31 cellular contexts compared by ENCODE assay signal in the genomic region with DNA sequence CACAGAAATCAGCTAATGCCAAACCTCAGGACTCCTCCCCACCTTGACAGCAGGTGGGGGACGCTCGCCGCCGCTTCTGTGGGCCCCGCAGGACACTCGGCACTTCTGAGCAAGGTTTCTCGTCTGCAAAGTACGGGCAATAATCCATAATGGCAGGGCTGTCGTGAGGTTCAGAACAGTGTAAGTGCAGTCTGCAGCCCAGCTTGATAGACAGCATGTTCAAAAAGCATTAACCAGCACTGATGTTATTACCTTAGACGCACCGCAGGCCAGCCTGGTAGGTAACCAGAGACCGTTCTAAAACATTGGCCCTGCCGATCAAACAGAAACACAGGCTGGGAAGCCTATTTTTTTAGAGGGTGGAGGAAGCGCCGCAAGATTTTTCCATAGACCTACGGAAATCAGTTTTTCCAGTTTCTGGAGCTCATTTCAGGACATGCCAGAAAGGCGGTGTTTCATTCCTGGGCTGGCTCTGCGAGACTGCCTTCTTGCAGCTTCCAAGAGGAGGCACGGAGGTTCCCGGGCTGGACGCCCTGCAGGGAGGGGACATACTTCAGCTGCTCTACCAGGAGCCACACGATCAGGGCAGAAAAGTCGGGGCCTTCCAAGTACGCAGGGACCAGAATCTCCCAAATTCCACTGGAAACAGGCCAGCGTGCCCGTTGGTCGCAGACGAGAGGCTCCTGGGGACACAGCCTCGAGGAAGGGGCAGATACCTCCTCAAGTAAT.
DNase-seq lines count a peak whose midpoint lies in the region; ATAC-seq and TF ChIP-seq lines count a peak whose summit lies in the region.
"Had no signal": no experiment of that assay in that cellular context is flagged by ENCODE, and none has a peak within 500 bp of the region (broad histone marks: within the 10 kb centered on the region; RNA-seq: fewer than 3 reads in every experiment).

No MANE protein-coding gene starts in this region.

- peaks cover 0 to under 1% (median 0%) of the 10 kb centered on the region in 8 donors for H3K9me3 ChIP-seq in spleen
- H3K9me3 ChIP-seq: MG63, neutrophil had no signal

- no peaks in the 10 kb centered on the region for H3K36me3 ChIP-seq in spleen
- H3K36me3 ChIP-seq: cardiac muscle cell, MG63, neutrophil had no signal

- DNase-seq in activated CD4-positive, CD25-positive, alpha-beta regulatory T cell treated with anti-CD3 and anti-CD28 coated beads, Interleukin-2, amount 50 U/mL, for 72 hours = peak; percentile 17
- DNase-seq in dermis blood vessel endothelial cell (peak; percentile 23), islet precursor cell (peak; percentile 49), spleen (peak; percentile 73), anterior cingulate cortex (lab: John Stamatoyannopoulos, UW) (no peak)
- DNase-seq: activated CD4-positive, alpha-beta T cell treated with anti-CD3 and anti-CD28 coated beads, Interleukin-2, amount 50 U/mL, for 4 hours; activated CD4-positive, CD25-positive, alpha-beta regulatory T cell; activated CD8-positive, alpha-beta memory T cell treated with anti-CD3 and anti-CD28 coated beads, Interleukin-2, amount 10 ng/mL, durations not matched to agents 7 days and 5 days; activated gamma-delta T cell; activated T-cell treated with anti-CD3 and anti-CD28 coated beads, Interleukin-2, amount 50 U/mL, for 4 hours; foreskin melanocyte; left colon; mesenchymal stem cell; MG63; NCI-H1105; NCI-H2029; NCI-H526 treated with DMSO at 0.1 percent for 48 hours; NK-92 treated with Interleukin-12 subunit alpha and Interleukin-12 subunit beta, amount 100 ng/mL, for 24 hours; PC-3; stimulated activated CD4-positive, alpha-beta T cell treated with anti-CD3 and anti-CD28 coated beads, Interleukin-15, amount 100 ng/mL, for 24 hours had no signal

- no peak for TF ChIP-seq POLR2A in spleen (IDR thresholded peaks at IDR 0.05)

- no peak overlapping the region for H3K4me3 ChIP-seq in spleen
- H3K4me3 ChIP-seq: cardiac muscle cell, hepatocyte, MG63 had no signal

- no peak for ATAC-seq in activated CD4-positive, CD25-positive, alpha-beta regulatory T cell treated with anti-CD3 and anti-CD28 coated beads, Interleukin-2, amount 50 U/mL, for 24 hours
- ATAC-seq in GM19023 (IDR thresholded peaks at IDR 0.05; ENCODE audit: unreplicated experiment) (no peak), HG03097 (IDR thresholded peaks at IDR 0.05; ENCODE audit: low FRiP score, unreplicated experiment) (no peak)
- ATAC-seq: activated CD8-positive, alpha-beta memory T cell treated with anti-CD3 and anti-CD28 coated beads, Interleukin-2, amount 10 ng/mL, durations not matched to agents 7 days and 5 days; activated T-cell treated with anti-CD3 and anti-CD28 coated beads, Interleukin-2, amount 50 U/mL, for 4 hours; esophagus mucosa; left colon; PC-3; SK-N-SH treated with all-trans-retinoic acid at 6 μM for 48 hours; stimulated activated effector memory CD8-positive, alpha-beta T cell treated with anti-CD3 and anti-CD28 coated beads, Interleukin-12 subunit alpha, Interleukin-12 subunit beta, amount 100 ng/mL, for 72 hours had no signal

- TF ChIP-seq CTCF in spleen (IDR thresholded peaks at IDR 0.05 in 8 of 11, conservative IDR thresholded peaks at IDR 0.05 in 3 of 11) = no peak

- H3K27ac ChIP-seq in spleen = no peak overlapping the region
- H3K27ac ChIP-seq: 22Rv1, cardiac muscle cell, hepatocyte, KMS-11, neutrophil had no signal

- intact Hi-C loops in spleen (cut with DNase I; ENCODE audit: low total_unique reads) = no loop called here

- peaks cover 0 to 12% (median 0%) of the 10 kb centered on the region in 7 donors for H3K27me3 ChIP-seq in spleen (replicated peaks in 1 of 7)
- H3K27me3 ChIP-seq: cardiac muscle cell, hepatocyte, MG63, neutrophil had no signal

- WGBS in spleen, 5 donors = 79 to 87% (median 86%) methylated on average over 28 to 29 of the region's 29 CpGs

- H3K4me1 ChIP-seq in spleen = peaks cover 0 to 11% (median 7%) of the 10 kb centered on the region in 6 donors

Comparison
In these comparisons a context has a peak if more than half of its experiments do, and no peak if none do; other contexts are left out.
1. DNase-seq: peak in activated CD4-positive, CD25-positive, alpha-beta regulatory T cell treated with anti-CD3 and anti-CD28 coated beads, Interleukin-2, amount 50 U/mL, for 72 hours (single experiment), dermis blood vessel endothelial cell (single experiment), islet precursor cell (single experiment) and spleen (single experiment); none in anterior cingulate cortex (0 of 58).